Comparison of ENCODE assay signal across 18 cellular contexts in genomic region chr13:31008400-31009115, GRCh38.
A peak's percentile ranks its signal among the peaks of the same experiment; 100 is the strongest.
DNase-seq lines count a peak whose midpoint lies in the region; ATAC-seq and TF ChIP-seq lines count a peak whose summit lies in the region.
"Had no signal": no experiment of that assay in that cellular context is flagged by ENCODE, and none has a peak within 500 bp of the region (broad histone marks: within the 10 kb centered on the region; RNA-seq: fewer than 3 reads in every experiment).

No MANE protein-coding gene starts in this region.

- peaks cover 5% of the 10 kb centered on the region for H3K4me1 Mint-ChIP-seq in activated T-helper 17 cell treated with anti-CD3 and anti-CD28 coated beads, Interleukin-2, amount 50 U/mL, for 72 hours
- H3K4me1 Mint-ChIP-seq in mesothelial cell of epicardium (peaks cover 22% of the 10 kb centered on the region), progenitor cell of endocrine pancreas (ENCODE audit: low read depth) (no peaks in the 10 kb centered on the region)

- H3K27ac Mint-ChIP-seq in activated T-helper 17 cell treated with anti-CD3 and anti-CD28 coated beads, Interleukin-2, amount 50 U/mL, for 72 hours, result no peak overlapping the region
- no peak overlapping the region for H3K27ac Mint-ChIP-seq in mesothelial cell of epicardium
- no peak overlapping the region for H3K27ac Mint-ChIP-seq in progenitor cell of endocrine pancreas
- H3K27ac Mint-ChIP-seq: activated CD4-positive, alpha-beta T cell treated with anti-CD3 and anti-CD28 coated beads, Interleukin-2, amount 10 ng/mL, durations not matched to agents 24 days and 14 days; activated naive CD8-positive, alpha-beta T cell treated with anti-CD3 and anti-CD28 coated beads, Interleukin-2, amount 10 ng/mL, durations not matched to agents 7 days and 5 days; neural progenitor cell had no signal

- in situ Hi-C loops in KBM-7 (cut with MboI; ENCODE audit: low pct_unique_long_range_greater_than_20kb, low sequenced_read_pairs), result no loop called here

- DNase-seq in M059J (ENCODE audit: low read depth), result peak; percentile 36
- DNase-seq in kidney tubule cell (ENCODE audit: low spot score), result peak; percentile 27
- DNase-seq in mesothelial cell of epicardium (ENCODE audit: low spot score in 2 of 2, unreplicated experiment in 2 of 2), result no peak
- no peak for DNase-seq in KBM-7
- no peak for DNase-seq in progenitor cell of endocrine pancreas (ENCODE audit: low spot score, unreplicated experiment)
- DNase-seq: activated CD4-positive, alpha-beta T cell treated with anti-CD3 and anti-CD28 coated beads, Interleukin-2, amount 10 ng/mL, durations not matched to agents 24 days and 14 days; activated naive CD8-positive, alpha-beta T cell treated with anti-CD3 and anti-CD28 coated beads, Interleukin-2, amount 10 ng/mL, durations not matched to agents 7 days and 5 days; central memory CD4-positive, alpha-beta T cell; kidney glomerular epithelial cell; NCI-H1694; NCI-H510A treated with DMSO at 0.1 percent for 48 hours; OCI-M1; stimulated activated naive CD4-positive, alpha-beta T cell; T1000; trophoblast cell had no signal

- TF ChIP-seq CTCF in mesothelial cell of epicardium (IDR thresholded peaks at IDR 0.05; ENCODE audit: unreplicated experiment) (no peak), progenitor cell of endocrine pancreas (IDR thresholded peaks at IDR 0.05; ENCODE audit: unreplicated experiment) (no peak)

- ATAC-seq in GM18870 (IDR thresholded peaks at IDR 0.05; ENCODE audit: unreplicated experiment), result peak; percentile 28
- ATAC-seq in activated T-helper 17 cell treated with anti-CD3 and anti-CD28 coated beads, Interleukin-2, amount 50 U/mL, for 72 hours (replicated peaks), result peak; percentile 70

- H3K4me3 Mint-ChIP-seq in activated T-helper 17 cell treated with anti-CD3 and anti-CD28 coated beads, Interleukin-2, amount 50 U/mL, for 72 hours, result no peak overlapping the region
- H3K4me3 Mint-ChIP-seq in mesothelial cell of epicardium (no peak overlapping the region), progenitor cell of endocrine pancreas (ENCODE audit: low read depth) (no peak overlapping the region)
- H3K4me3 Mint-ChIP-seq: activated CD4-positive, alpha-beta T cell treated with anti-CD3 and anti-CD28 coated beads, Interleukin-2, amount 10 ng/mL, durations not matched to agents 24 days and 14 days; activated naive CD8-positive, alpha-beta T cell treated with anti-CD3 and anti-CD28 coated beads, Interleukin-2, amount 10 ng/mL, durations not matched to agents 7 days and 5 days had no signal

- no peaks in the 10 kb centered on the region for H3K36me3 Mint-ChIP-seq in activated T-helper 17 cell treated with anti-CD3 and anti-CD28 coated beads, Interleukin-2, amount 50 U/mL, for 72 hours (ENCODE audit: low read depth)
- H3K36me3 Mint-ChIP-seq in mesothelial cell of epicardium, result no peaks in the 10 kb centered on the region
- H3K36me3 Mint-ChIP-seq in progenitor cell of endocrine pancreas (ENCODE audit: insufficient read depth), result no peaks in the 10 kb centered on the region
- H3K36me3 Mint-ChIP-seq: activated naive CD8-positive, alpha-beta T cell treated with anti-CD3 and anti-CD28 coated beads, Interleukin-2, amount 10 ng/mL, durations not matched to agents 7 days and 5 days; neural progenitor cell had no signal

- peaks cover 26% of the 10 kb centered on the region for H3K27me3 Mint-ChIP-seq in activated T-helper 17 cell treated with anti-CD3 and anti-CD28 coated beads, Interleukin-2, amount 50 U/mL, for 72 hours
- H3K27me3 Mint-ChIP-seq in mesothelial cell of epicardium (ENCODE audit: low read depth) (no peaks in the 10 kb centered on the region), progenitor cell of endocrine pancreas (peaks cover 32% of the 10 kb centered on the region)

- no peaks in the 10 kb centered on the region for H3K9me3 Mint-ChIP-seq in activated T-helper 17 cell treated with anti-CD3 and anti-CD28 coated beads, Interleukin-2, amount 50 U/mL, for 72 hours
- no peaks in the 10 kb centered on the region for H3K9me3 Mint-ChIP-seq in mesothelial cell of epicardium
- no peaks in the 10 kb centered on the region for H3K9me3 Mint-ChIP-seq in progenitor cell of endocrine pancreas (ENCODE audit: low read depth)
- H3K9me3 Mint-ChIP-seq: activated CD4-positive, alpha-beta T cell treated with anti-CD3 and anti-CD28 coated beads, Interleukin-2, amount 10 ng/mL, durations not matched to agents 24 days and 14 days; activated naive CD8-positive, alpha-beta T cell treated with anti-CD3 and anti-CD28 coated beads, Interleukin-2, amount 10 ng/mL, durations not matched to agents 7 days and 5 days; neural progenitor cell had no signal

Comparison
In these comparisons a context has a peak if more than half of its experiments do, and no peak if none do; other contexts are left out.
1. DNase-seq: peak in M059J (single experiment) and kidney tubule cell (single experiment); none in mesothelial cell of epicardium (0 of 2), KBM-7 (single experiment) and progenitor cell of endocrine pancreas (single experiment).